Comparison of ENCODE assay signal across 28 cellular contexts in the genomic region with DNA sequence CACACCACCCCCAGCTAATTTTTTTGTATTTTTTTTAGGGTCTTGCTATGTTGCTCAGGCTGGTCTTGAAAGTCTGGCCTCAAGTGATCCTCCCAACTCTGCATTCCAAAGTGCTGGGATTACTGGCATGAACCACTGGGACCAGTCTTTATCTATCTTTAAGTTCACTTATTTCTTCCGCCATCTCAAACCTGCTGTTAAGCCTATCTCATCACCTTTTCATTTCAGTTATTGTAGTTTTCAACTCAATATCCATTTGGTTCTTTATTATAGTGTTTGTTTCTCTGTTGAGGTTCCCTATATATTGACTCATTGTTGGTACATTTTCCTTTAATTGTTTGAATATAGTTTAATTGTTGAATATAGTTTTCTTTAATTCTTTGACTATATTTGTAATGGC.
"Had no signal": no experiment of that assay in that cellular context is flagged by ENCODE, and none has a peak within 500 bp of the region (broad histone marks: within the 10 kb centered on the region; RNA-seq: fewer than 3 reads in every experiment).

No MANE protein-coding gene starts in this region.

- ATAC-seq: effector memory CD8-positive, alpha-beta T cell; esophagus mucosa; foreskin keratinocyte; gastrocnemius medialis; gastroesophageal sphincter; heart left ventricle; heart right ventricle had no signal

- H3K4me3 ChIP-seq: colonic mucosa, coronary artery, dorsolateral prefrontal cortex, esophagus muscularis mucosa, esophagus squamous epithelium, gastrocnemius medialis, gastroesophageal sphincter, heart left ventricle, heart right ventricle had no signal

- H3K27ac Mint-ChIP-seq: dendritic cell treated with granulocyte-macrophage colony-stimulating factor and Interleukin-4, amounts not matched to agents 40 ng/mL and 50 ng/mL, for 4 days; effector memory CD8-positive, alpha-beta T cell had no signal

- FAIRE-seq: colon, endometrium, endothelial cell of umbilical vein, frontal cortex had no signal

- H3K36me3 ChIP-seq: colonic mucosa, esophagus muscularis mucosa, esophagus squamous epithelium, gastrocnemius medialis, gastroesophageal sphincter, heart left ventricle, heart right ventricle had no signal

- H3K27ac ChIP-seq: colonic mucosa, coronary artery, dorsolateral prefrontal cortex, epithelial cell of prostate, esophagus muscularis mucosa, esophagus squamous epithelium, foreskin keratinocyte, gastrocnemius medialis, gastroesophageal sphincter, heart left ventricle, heart right ventricle had no signal

- H3K4me3 Mint-ChIP-seq: dendritic cell treated with granulocyte-macrophage colony-stimulating factor and Interleukin-4, amounts not matched to agents 40 ng/mL and 50 ng/mL, for 4 days; effector memory CD8-positive, alpha-beta T cell had no signal

- H3K9me3 ChIP-seq: colonic mucosa, esophagus muscularis mucosa, esophagus squamous epithelium, gastroesophageal sphincter had no signal

- H3K27me3 ChIP-seq: colonic mucosa, esophagus muscularis mucosa, esophagus squamous epithelium, foreskin keratinocyte, gastrocnemius medialis, gastroesophageal sphincter, heart left ventricle, heart right ventricle had no signal

- DNase-seq: colonic mucosa; cortex of kidney; dermis blood vessel endothelial cell; dorsolateral prefrontal cortex; effector CD4-positive, alpha-beta T cell; effector CD8-positive, alpha-beta T cell; effector memory CD4-positive, alpha-beta T cell; effector memory CD8-positive, alpha-beta T cell; erythroblast; esophagus squamous epithelium; foreskin fibroblast; foreskin keratinocyte; foreskin melanocyte; gastrocnemius medialis; glutamatergic neuron; head of caudate nucleus; heart left ventricle; heart right ventricle had no signal

- H3K9me3 Mint-ChIP-seq: dendritic cell treated with granulocyte-macrophage colony-stimulating factor and Interleukin-4, amounts not matched to agents 40 ng/mL and 50 ng/mL, for 4 days had no signal

- H3K4me1 ChIP-seq: colonic mucosa, gastrocnemius medialis had no signal

- H3K27me3 Mint-ChIP-seq: dendritic cell treated with granulocyte-macrophage colony-stimulating factor and Interleukin-4, amounts not matched to agents 40 ng/mL and 50 ng/mL, for 4 days had no signal
